In the genomic region with DNA sequence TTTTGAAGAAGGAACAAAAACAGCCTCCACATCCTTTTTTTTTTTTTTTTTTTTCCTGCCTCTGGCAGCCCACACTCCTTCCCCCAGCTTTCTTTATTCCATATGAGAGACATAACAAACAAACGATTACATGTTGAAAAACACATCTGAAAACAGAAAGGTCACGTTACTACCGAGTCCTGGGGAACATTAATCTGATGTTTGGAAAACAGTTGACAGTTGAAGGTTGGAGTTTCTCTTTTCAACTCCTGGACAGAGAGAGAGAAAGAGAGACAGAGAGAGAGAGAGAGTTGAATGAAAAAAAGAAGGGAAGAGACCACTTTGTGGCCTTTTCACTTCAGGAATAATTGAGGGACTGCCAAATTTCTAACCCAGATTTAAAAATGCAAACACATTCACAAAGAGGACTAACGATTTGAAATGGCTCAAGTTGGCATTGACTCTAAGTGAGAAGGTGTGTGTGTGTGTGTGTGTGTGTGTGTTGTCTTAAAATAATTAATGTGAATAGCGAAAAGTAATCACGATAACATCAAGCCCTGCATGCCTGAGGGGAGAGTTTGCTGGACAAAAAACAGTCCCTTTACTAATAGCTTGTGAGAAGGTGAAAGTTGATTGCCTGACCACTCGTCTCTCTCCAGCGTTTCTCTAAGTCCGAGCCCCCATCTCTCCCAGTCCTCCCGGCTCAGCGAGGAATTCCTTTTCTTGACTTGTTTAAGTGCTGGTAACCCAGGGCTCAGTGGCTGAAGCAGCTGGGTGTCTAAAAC, we compare ENCODE assay signal across 16 cellular contexts.
DNase-seq lines count a peak whose midpoint lies in the region; ATAC-seq and TF ChIP-seq lines count a peak whose summit lies in the region.
"Had no signal": no experiment of that assay in that cellular context is flagged by ENCODE, and none has a peak within 500 bp of the region (broad histone marks: within the 10 kb centered on the region; RNA-seq: fewer than 3 reads in every experiment).

No MANE protein-coding gene starts in this region.

- peaks cover 34% of the 10 kb centered on the region for H3K27me3 ChIP-seq in mesendoderm (ENCODE audit: insufficient read depth, low read length, poor library complexity)
- peaks cover 31% of the 10 kb centered on the region for H3K27me3 ChIP-seq in vagina

- no peak overlapping the region for H3K4ac ChIP-seq in mesendoderm (ENCODE audit: low read depth, low read length)

- H3K4me1 ChIP-seq in mesendoderm (ENCODE audit: control insufficient read depth, low read depth, low read length): peaks cover 8% of the 10 kb centered on the region
- peaks cover 40% of the 10 kb centered on the region for H3K4me1 ChIP-seq in vagina

- no peak overlapping the region for H2AK5ac ChIP-seq in mesendoderm (ENCODE audit: low read length)

- no peaks in the 10 kb centered on the region for H3K79me2 ChIP-seq in mesendoderm (ENCODE audit: control insufficient read depth, insufficient read depth, low read length)

- POLR2A ChIA-PET in GM10248 (lab: Yijun Ruan, JAX): no interaction called here

- no peak overlapping the region for H2BK120ac ChIP-seq in mesendoderm (ENCODE audit: low read depth, low read length)

- no peak for ATAC-seq in natural killer cell treated with Interleukin-12 subunit alpha and Interleukin-12 subunit beta and Interleukin-15 and Interleukin-18, amount 100 ng/mL, for 72 hours
- ATAC-seq in natural killer cell: no peak
- ATAC-seq in HG03135 (IDR thresholded peaks at IDR 0.05; ENCODE audit: unreplicated experiment): no peak

- no peak overlapping the region for H4K8ac ChIP-seq in mesendoderm (ENCODE audit: low read depth, low read length)

- no peak for DNase-seq in natural killer cell treated with Interleukin-12 subunit alpha and Interleukin-12 subunit beta and Interleukin-15 and Interleukin-18, amount 100 ng/mL, for 72 hours (ENCODE audit: low spot score)
- DNase-seq in natural killer cell (no peak), amniotic epithelial cell (ENCODE audit: low read depth) (peak; percentile 46), mesendoderm (peak; percentile 63), vagina (ENCODE audit: extremely low spot score in 2 of 2) (no peak), GM10248 (ENCODE audit: extremely low spot score) (no peak), CD1c-positive myeloid dendritic cell (ENCODE audit: extremely low spot score) (no peak)
- DNase-seq: activated CD4-positive, alpha-beta T cell treated with anti-CD3 and anti-CD28 coated beads, Interleukin-2, amount 50 U/mL, for 1 hour; brain microvascular endothelial cell; DND-41; MM.1S; NCI-H2171 treated with DMSO at 0.1 percent for 48 hours; stimulated activated CD4-positive, alpha-beta T cell treated with anti-CD3 and anti-CD28 coated beads, Interleukin-15, amount 100 ng/mL, for 24 hours; T-helper 9 cell had no signal

- no peaks in the 10 kb centered on the region for H3K9me3 Mint-ChIP-seq in natural killer cell treated with Interleukin-12 subunit alpha and Interleukin-12 subunit beta and Interleukin-15 and Interleukin-18, amount 100 ng/mL, for 72 hours
- H3K9me3 Mint-ChIP-seq in natural killer cell: no peaks in the 10 kb centered on the region

- intact Hi-C loops in natural killer cell (cut with micrococcal nuclease): no loop called here
- intact Hi-C loops in vagina (cut with DNase I): no loop called here

- H3K4me3 ChIP-seq in mesendoderm (ENCODE audit: low read length) (no peak overlapping the region), vagina (no peak overlapping the region)
- H3K4me3 ChIP-seq: lung had no signal

- no peak overlapping the region for H2BK5ac ChIP-seq in mesendoderm (ENCODE audit: low read length)

- TF ChIP-seq CTCF in natural killer cell (IDR thresholded peaks at IDR 0.05) (no peak), vagina (IDR thresholded peaks at IDR 0.05) (no peak), GM10248 (IDR thresholded peaks at IDR 0.05; ENCODE audit: control extremely low read depth, extremely low read depth, low read depth, missing control alignments) (no peak)

- no peak for TF ChIP-seq POLR2A in vagina (IDR thresholded peaks at IDR 0.05)

- H3K4me1 Mint-ChIP-seq in natural killer cell treated with Interleukin-12 subunit alpha and Interleukin-12 subunit beta and Interleukin-15 and Interleukin-18, amount 100 ng/mL, for 72 hours (ENCODE audit: low read depth in 2 of 2): peaks cover 27 to 33% of the 10 kb centered on the region in 2 donors
- peaks cover 43 to 51% of the 10 kb centered on the region in 2 donors for H3K4me1 Mint-ChIP-seq in natural killer cell

- H3K79me1 ChIP-seq in mesendoderm (ENCODE audit: low read length): no peaks in the 10 kb centered on the region

- no peak overlapping the region for H3K27ac Mint-ChIP-seq in natural killer cell treated with Interleukin-12 subunit alpha and Interleukin-12 subunit beta and Interleukin-15 and Interleukin-18, amount 100 ng/mL, for 72 hours
- H3K27ac Mint-ChIP-seq in natural killer cell: no peak overlapping the region

- CTCF ChIA-PET in GM10248 (lab: Yijun Ruan, JAX): interaction anchor here (1.1 kb wide), 1 partner anchor 35 kb away, joined by 3 read pairs; no protein-coding TSS in a partner anchor

- no peak overlapping the region for H4K5ac ChIP-seq in mesendoderm (ENCODE audit: low read length)

- no peak overlapping the region for H3K4me2 ChIP-seq in mesendoderm (ENCODE audit: low read length)

- H3K27ac ChIP-seq in mesendoderm (ENCODE audit: low read depth, low read length): no peak overlapping the region
- no peak overlapping the region for H3K27ac ChIP-seq in vagina
- H3K27ac ChIP-seq: brain microvascular endothelial cell had no signal

- H3K9ac ChIP-seq in mesendoderm (ENCODE audit: low read length): no peak overlapping the region

- H2BK15ac ChIP-seq in mesendoderm (replicated peaks; ENCODE audit: low read depth): no peak overlapping the region

- no peaks in the 10 kb centered on the region for H3K9me3 ChIP-seq in vagina

- H3K4me3 Mint-ChIP-seq in natural killer cell treated with Interleukin-12 subunit alpha and Interleukin-12 subunit beta and Interleukin-15 and Interleukin-18, amount 100 ng/mL, for 72 hours: peak overlapping the region; percentile 9
- H3K4me3 Mint-ChIP-seq in natural killer cell: no peak overlapping the region

- no peak overlapping the region for H3K56ac ChIP-seq in mesendoderm (ENCODE audit: low read length)

- WGBS in mesendoderm (ENCODE audit: extremely low coverage, insufficient coverage, low lambda C conversion rate): no CpG with 5 or more reads among the region's 11 CpGs

- H3K18ac ChIP-seq in mesendoderm (ENCODE audit: low read length): no peak overlapping the region

- H3K36me3 ChIP-seq in mesendoderm (ENCODE audit: control insufficient read depth, insufficient read depth, low read length): no peaks in the 10 kb centered on the region
- no peaks in the 10 kb centered on the region for H3K36me3 ChIP-seq in vagina
- H3K36me3 ChIP-seq: brain microvascular endothelial cell had no signal

- no peaks in the 10 kb centered on the region for H3K36me3 Mint-ChIP-seq in natural killer cell treated with Interleukin-12 subunit alpha and Interleukin-12 subunit beta and Interleukin-15 and Interleukin-18, amount 100 ng/mL, for 72 hours
- H3K36me3 Mint-ChIP-seq in natural killer cell: peaks cover 7% of the 10 kb centered on the region

- peaks cover 50 to 88% of the 10 kb centered on the region in 2 donors for H3K27me3 Mint-ChIP-seq in natural killer cell treated with Interleukin-12 subunit alpha and Interleukin-12 subunit beta and Interleukin-15 and Interleukin-18, amount 100 ng/mL, for 72 hours
- peaks cover 64 to 93% of the 10 kb centered on the region in 2 donors for H3K27me3 Mint-ChIP-seq in natural killer cell (ENCODE audit: low read depth in 2 of 2)

- no peak overlapping the region for H3K23ac ChIP-seq in mesendoderm (ENCODE audit: low read length)

Comparison
In these comparisons a context has a peak if more than half of its experiments do, and no peak if none do; other contexts are left out.
1. DNase-seq: peak in amniotic epithelial cell (single experiment) and mesendoderm (single experiment); none in natural killer cell treated with Interleukin-12 subunit alpha and Interleukin-12 subunit beta and Interleukin-15 and Interleukin-18, amount 100 ng/mL, for 72 hours (single experiment), natural killer cell (single experiment), vagina (0 of 2), GM10248 (single experiment) and CD1c-positive myeloid dendritic cell (single experiment).